Comparison of ENCODE assay signal across 15 cellular contexts in the genomic region with DNA sequence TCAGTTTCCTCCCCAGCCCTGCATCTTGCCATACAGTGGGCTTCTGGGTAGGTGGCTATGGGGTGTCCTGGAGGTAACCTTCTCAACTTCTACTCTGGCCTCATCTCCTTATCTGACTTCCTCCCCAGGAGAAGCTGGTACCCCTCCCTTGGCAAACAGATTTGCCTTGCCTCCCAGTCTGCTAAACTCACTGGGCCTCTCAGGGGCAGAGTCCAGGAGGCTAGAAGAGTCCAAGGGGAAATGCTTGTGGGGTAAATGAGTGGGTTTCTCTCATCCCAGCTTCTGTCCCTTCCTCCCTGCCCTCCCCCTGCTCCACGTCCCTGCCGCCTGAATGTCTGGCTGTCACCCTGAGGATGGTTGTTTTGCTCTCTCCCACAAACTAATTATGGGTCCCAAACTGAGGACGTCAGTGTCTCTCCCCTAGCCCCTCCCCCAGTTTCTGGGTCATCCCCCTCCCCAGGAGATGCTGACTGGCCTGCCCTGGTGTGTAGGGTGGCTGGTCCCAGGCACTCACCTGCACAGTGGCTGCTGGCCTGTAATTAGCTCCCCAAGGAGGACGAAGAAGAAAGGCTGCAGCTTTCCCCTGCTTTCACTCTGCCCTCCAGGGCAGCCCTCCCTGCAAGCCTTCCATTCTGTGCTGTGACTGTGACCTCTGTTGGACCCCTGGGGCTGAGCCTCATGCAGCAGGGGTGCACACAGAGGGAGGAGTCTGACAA. TPM values are rescaled to one million over a fixed set of nuclear protein-coding genes. Genes with fewer than 3 reads are reported as not detected.
DNase-seq lines count a peak whose midpoint lies in the region; ATAC-seq and TF ChIP-seq lines count a peak whose summit lies in the region.
"Had no signal": no experiment of that assay in that cellular context is flagged by ENCODE, and none has a peak within 500 bp of the region (broad histone marks: within the 10 kb centered on the region; RNA-seq: fewer than 3 reads in every experiment).

Gene LRP1-AS, minus strand, starts transcription at position 695 of the 716 bp plus-strand sequence.

- H3K27ac Mint-ChIP-seq in nephron = peak within 1 kb of the TSS; percentile 98 to 100 (median 99)
- H3K27ac Mint-ChIP-seq: activated T-helper 1 cell treated with anti-CD3 and anti-CD28 coated beads, Interleukin-12 subunit alpha, Interleukin-12 subunit beta, Interleukin-2, Interleukin-4 antibody, amounts not matched to agents 30 ng/mL and 10 ng/mL and 1 ng/mL, durations not matched to agents 14 hours and 24 hours and 36 hours; stimulated activated naive B cell treated with anti-CD40 and anti-IgM and Interleukin-4, amounts not matched to agents 10 μg/mL and 1 μg/mL and 100 μg/mL, for 72 hours had no signal

- no peaks in the 10 kb centered on the region for H3K27me3 Mint-ChIP-seq in nephron (ENCODE audit: low read depth)
- H3K27me3 Mint-ChIP-seq: central memory CD8-positive, alpha-beta T cell; stimulated activated naive B cell treated with anti-CD40 and anti-IgM and Interleukin-4, amounts not matched to agents 10 μg/mL and 1 μg/mL and 100 μg/mL, for 72 hours had no signal

- CTCF ChIA-PET in RWPE1 (lab: Yijun Ruan, JAX) = interaction anchor here (0.5 to 1.2 kb wide), 3 partner anchors 17 to 28 kb away, joined by 3 to 6 read pairs (median 4); no protein-coding TSS in a partner anchor

- H3K4me3 ChIP-seq in dorsolateral prefrontal cortex (peak within 1 kb of the TSS in 2 of 59 donors; percentile 10), tibial nerve (no peak within 1 kb of the TSS)
- H3K4me3 ChIP-seq: GM12878 had no signal

- H3K27ac ChIP-seq in RWPE1 (peak within 1 kb of the TSS; percentile 98), dorsolateral prefrontal cortex (peak within 1 kb of the TSS in 57 of 59 donors; percentile 6 to 91 (median 74)), tibial nerve (peak within 1 kb of the TSS in 3 of 4 donors; percentile 68 to 87 (median 73))
- H3K27ac ChIP-seq: WERI-Rb-1 had no signal

- no peak for TF ChIP-seq EP300 in tibial nerve (IDR thresholded peaks at IDR 0.05)

- H3K9me3 ChIP-seq in tibial nerve = no peaks in the 10 kb centered on the region

- TF ChIP-seq POLR2A in tibial nerve (IDR thresholded peaks at IDR 0.05) = no peak

- H3K27me3 ChIP-seq in dorsolateral prefrontal cortex (no peaks in the 10 kb centered on the region), tibial nerve (no peaks in the 10 kb centered on the region)

- peak within 1 kb of the TSS in 2 of 3 experiments; percentile 51 to 60 for H3K4me3 Mint-ChIP-seq in nephron
- H3K4me3 Mint-ChIP-seq: activated T-helper 1 cell treated with anti-CD3 and anti-CD28 coated beads, Interleukin-12 subunit alpha, Interleukin-12 subunit beta, Interleukin-2, Interleukin-4 antibody, amounts not matched to agents 30 ng/mL and 10 ng/mL and 1 ng/mL, durations not matched to agents 14 hours and 24 hours and 36 hours; central memory CD8-positive, alpha-beta T cell; stimulated activated naive B cell treated with anti-CD40 and anti-IgM and Interleukin-4, amounts not matched to agents 10 μg/mL and 1 μg/mL and 100 μg/mL, for 72 hours had no signal

- TF ChIP-seq CTCF in RWPE1 (conservative IDR thresholded peaks at IDR 0.05; ENCODE audit: low read depth) (no peak), dorsolateral prefrontal cortex (IDR thresholded peaks at IDR 0.05 in 54 of 56, conservative IDR thresholded peaks at IDR 0.05 in 2 of 56; ENCODE audit: low read depth in 1 of 56, partially characterized antibody in 56 of 56) (no peak), nephron (IDR thresholded peaks at IDR 0.05; ENCODE audit: unreplicated experiment in 3 of 3) (no peak), tibial nerve (IDR thresholded peaks at IDR 0.05) (no peak)

- peaks cover 88% of the 10 kb centered on the region for H3K4me1 Mint-ChIP-seq in nephron
- H3K4me1 Mint-ChIP-seq: stimulated activated naive B cell treated with anti-CD40 and anti-IgM and Interleukin-4, amounts not matched to agents 10 μg/mL and 1 μg/mL and 100 μg/mL, for 72 hours had no signal

- DNase-seq in RWPE1 (ENCODE audit: low spot score) (no peak), dorsolateral prefrontal cortex (no peak), tibial nerve (ENCODE audit: low spot score in 2 of 2) (no peak), LoVo (ENCODE audit: low spot score) (no peak)
- DNase-seq: NCI-H2171; OCI-M1; stimulated activated naive B cell treated with anti-CD40 and anti-IgM and Interleukin-4, amounts not matched to agents 10 μg/mL and 1 μg/mL and 100 μg/mL, for 72 hours; WERI-Rb-1 had no signal

- peaks cover 0 to 98% (median 77%) of the 10 kb centered on the region in 4 donors for H3K4me1 ChIP-seq in tibial nerve

- POLR2A ChIA-PET in RWPE1 (lab: Yijun Ruan, JAX; ENCODE audit: low non-redundant PET) = no interaction called here

- WGBS in tibial nerve, 2 donors = 32 to 37% methylated on average over 4 of the region's 4 CpGs

- intact Hi-C loops in dorsolateral prefrontal cortex (cut with DNase I) = no loop called here

- peaks cover 69% of the 10 kb centered on the region for H3K36me3 Mint-ChIP-seq in nephron (ENCODE audit: low read depth)
- H3K36me3 Mint-ChIP-seq: stimulated activated naive B cell treated with anti-CD40 and anti-IgM and Interleukin-4, amounts not matched to agents 10 μg/mL and 1 μg/mL and 100 μg/mL, for 72 hours had no signal

- H3K36me3 ChIP-seq in tibial nerve = peaks cover 0 to 63% (median 11%) of the 10 kb centered on the region in 3 donors
- H3K36me3 ChIP-seq: WERI-Rb-1 had no signal

- no peaks in the 10 kb centered on the region for H3K9me3 Mint-ChIP-seq in nephron
- H3K9me3 Mint-ChIP-seq: activated T-helper 1 cell treated with anti-CD3 and anti-CD28 coated beads, Interleukin-12 subunit alpha, Interleukin-12 subunit beta, Interleukin-2, Interleukin-4 antibody, amounts not matched to agents 30 ng/mL and 10 ng/mL and 1 ng/mL, durations not matched to agents 14 hours and 24 hours and 36 hours; central memory CD8-positive, alpha-beta T cell; stimulated activated naive B cell treated with anti-CD40 and anti-IgM and Interleukin-4, amounts not matched to agents 10 μg/mL and 1 μg/mL and 100 μg/mL, for 72 hours had no signal

- no peak for ATAC-seq in HG03175 (IDR thresholded peaks at IDR 0.05; ENCODE audit: unreplicated experiment)
- ATAC-seq in HG02798 (IDR thresholded peaks at IDR 0.05; ENCODE audit: poor library complexity, unreplicated experiment) = no peak
- ATAC-seq: GM12878; stimulated activated naive B cell treated with anti-CD40 and anti-IgM and Interleukin-4, amounts not matched to agents 10 μg/mL and 1 μg/mL and 100 μg/mL, for 72 hours had no signal

RNA-seq across cellular contexts. Expression of gene LRP1-AS, which starts in this region (rescaled TPM):
- total RNA-seq in dorsolateral prefrontal cortex = under 1 TPM in 2 of 120 experiments, not detected in 118; 0.76 to 0.81 TPM
- total RNA-seq in tibial nerve = not detected
- total RNA-seq: activated T-helper 1 cell treated with anti-CD3 and anti-CD28 coated beads, Interleukin-12 subunit alpha, Interleukin-12 subunit beta, Interleukin-2, Interleukin-4 antibody, amounts not matched to agents 30 ng/mL and 10 ng/mL and 1 ng/mL, durations not matched to agents 14 hours and 24 hours and 36 hours; frontal cortex; GM12878 had no signal
